In the genomic region with DNA sequence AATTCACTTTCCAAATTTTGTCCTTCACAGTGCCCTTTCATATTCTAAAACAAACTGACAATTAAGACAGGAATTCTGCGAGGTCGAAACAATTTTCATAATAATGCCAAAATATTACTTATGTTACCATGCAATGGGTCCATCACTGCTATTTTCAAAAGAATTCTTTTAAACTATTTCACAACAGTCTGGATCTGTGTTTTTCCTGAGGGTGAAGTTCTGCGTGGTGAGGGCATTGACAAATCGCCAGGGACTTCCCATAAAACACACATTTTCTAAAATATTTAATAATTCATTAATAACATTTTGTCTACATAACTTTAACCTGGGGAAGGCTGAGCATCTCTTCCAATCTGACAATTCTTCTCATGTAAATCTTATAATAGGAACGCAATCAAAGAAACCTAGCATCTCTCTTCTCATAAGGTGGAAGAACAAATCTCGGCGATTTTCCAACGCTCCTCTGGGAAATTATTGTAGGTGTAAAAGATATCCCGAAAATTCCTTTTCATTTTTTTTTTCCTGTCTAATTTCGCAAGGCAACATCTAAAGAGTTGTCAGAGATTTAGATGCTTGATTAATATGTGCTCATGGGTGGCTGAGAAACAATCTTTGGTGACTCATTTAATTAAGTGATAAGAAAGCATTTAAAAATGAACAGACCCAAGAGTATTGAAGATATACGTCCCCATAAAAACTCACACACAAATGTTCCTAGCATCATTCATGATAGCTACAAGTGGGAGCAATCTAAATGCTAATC, we compare ENCODE assay signal across 1 cellular context.
TF ChIP-seq lines count a peak whose summit lies in the region.

No MANE protein-coding gene starts in this region.

TF ChIP-seq in GM23338, 12 proteins besides CTCF, POLR2A, EP300 and RAD21 (continued from another document):
- TF ChIP-seq, protein P1, sequence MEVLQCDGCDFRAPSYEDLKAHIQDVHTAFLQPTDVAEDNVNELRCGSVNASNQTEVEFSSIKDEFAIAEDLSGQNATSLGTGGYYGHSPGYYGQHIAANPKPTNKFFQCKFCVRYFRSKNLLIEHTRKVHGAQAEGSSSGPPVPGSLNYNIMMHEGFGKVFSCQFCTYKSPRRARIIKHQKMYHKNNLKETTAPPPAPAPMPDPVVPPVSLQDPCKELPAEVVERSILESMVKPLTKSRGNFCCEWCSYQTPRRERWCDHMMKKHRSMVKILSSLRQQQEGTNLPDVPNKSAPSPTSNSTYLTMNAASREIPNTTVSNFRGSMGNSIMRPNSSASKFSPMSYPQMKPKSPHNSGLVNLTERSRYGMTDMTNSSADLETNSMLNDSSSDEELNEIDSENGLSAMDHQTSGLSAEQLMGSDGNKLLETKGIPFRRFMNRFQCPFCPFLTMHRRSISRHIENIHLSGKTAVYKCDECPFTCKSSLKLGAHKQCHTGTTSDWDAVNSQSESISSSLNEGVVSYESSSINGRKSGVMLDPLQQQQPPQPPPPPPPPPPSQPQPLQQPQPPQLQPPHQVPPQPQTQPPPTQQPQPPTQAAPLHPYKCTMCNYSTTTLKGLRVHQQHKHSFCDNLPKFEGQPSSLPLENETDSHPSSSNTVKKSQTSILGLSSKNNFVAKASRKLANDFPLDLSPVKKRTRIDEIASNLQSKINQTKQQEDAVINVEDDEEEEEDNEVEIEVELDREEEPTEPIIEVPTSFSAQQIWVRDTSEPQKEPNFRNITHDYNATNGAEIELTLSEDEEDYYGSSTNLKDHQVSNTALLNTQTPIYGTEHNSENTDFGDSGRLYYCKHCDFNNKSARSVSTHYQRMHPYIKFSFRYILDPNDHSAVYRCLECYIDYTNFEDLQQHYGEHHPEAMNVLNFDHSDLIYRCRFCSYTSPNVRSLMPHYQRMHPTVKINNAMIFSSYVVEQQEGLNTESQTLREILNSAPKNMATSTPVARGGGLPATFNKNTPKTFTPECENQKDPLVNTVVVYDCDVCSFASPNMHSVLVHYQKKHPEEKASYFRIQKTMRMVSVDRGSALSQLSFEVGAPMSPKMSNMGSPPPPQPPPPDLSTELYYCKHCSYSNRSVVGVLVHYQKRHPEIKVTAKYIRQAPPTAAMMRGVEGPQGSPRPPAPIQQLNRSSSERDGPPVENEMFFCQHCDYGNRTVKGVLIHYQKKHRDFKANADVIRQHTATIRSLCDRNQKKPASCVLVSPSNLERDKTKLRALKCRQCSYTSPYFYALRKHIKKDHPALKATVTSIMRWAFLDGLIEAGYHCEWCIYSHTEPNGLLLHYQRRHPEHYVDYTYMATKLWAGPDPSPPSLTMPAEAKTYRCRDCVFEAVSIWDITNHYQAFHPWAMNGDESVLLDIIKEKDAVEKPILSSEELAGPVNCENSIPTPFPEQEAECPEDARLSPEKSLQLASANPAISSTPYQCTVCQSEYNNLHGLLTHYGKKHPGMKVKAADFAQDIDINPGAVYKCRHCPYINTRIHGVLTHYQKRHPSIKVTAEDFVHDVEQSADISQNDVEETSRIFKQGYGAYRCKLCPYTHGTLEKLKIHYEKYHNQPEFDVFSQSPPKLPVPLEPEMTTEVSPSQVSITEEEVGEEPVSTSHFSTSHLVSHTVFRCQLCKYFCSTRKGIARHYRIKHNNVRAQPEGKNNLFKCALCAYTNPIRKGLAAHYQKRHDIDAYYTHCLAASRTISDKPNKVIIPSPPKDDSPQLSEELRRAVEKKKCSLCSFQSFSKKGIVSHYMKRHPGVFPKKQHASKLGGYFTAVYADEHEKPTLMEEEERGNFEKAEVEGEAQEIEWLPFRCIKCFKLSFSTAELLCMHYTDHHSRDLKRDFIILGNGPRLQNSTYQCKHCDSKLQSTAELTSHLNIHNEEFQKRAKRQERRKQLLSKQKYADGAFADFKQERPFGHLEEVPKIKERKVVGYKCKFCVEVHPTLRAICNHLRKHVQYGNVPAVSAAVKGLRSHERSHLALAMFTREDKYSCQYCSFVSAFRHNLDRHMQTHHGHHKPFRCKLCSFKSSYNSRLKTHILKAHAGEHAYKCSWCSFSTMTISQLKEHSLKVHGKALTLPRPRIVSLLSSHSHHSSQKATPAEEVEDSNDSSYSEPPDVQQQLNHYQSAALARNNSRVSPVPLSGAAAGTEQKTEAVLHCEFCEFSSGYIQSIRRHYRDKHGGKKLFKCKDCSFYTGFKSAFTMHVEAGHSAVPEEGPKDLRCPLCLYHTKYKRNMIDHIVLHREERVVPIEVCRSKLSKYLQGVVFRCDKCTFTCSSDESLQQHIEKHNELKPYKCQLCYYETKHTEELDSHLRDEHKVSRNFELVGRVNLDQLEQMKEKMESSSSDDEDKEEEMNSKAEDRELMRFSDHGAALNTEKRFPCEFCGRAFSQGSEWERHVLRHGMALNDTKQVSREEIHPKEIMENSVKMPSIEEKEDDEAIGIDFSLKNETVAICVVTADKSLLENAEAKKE (CRISPR knock-in tag; IDR thresholded peaks at IDR 0.05): no peak
- no peak for TF ChIP-seq STAT1 (IDR thresholded peaks at IDR 0.05; ENCODE audit: unreplicated experiment)
